Comparison of ENCODE assay signal across 8 cellular contexts in the genomic region with DNA sequence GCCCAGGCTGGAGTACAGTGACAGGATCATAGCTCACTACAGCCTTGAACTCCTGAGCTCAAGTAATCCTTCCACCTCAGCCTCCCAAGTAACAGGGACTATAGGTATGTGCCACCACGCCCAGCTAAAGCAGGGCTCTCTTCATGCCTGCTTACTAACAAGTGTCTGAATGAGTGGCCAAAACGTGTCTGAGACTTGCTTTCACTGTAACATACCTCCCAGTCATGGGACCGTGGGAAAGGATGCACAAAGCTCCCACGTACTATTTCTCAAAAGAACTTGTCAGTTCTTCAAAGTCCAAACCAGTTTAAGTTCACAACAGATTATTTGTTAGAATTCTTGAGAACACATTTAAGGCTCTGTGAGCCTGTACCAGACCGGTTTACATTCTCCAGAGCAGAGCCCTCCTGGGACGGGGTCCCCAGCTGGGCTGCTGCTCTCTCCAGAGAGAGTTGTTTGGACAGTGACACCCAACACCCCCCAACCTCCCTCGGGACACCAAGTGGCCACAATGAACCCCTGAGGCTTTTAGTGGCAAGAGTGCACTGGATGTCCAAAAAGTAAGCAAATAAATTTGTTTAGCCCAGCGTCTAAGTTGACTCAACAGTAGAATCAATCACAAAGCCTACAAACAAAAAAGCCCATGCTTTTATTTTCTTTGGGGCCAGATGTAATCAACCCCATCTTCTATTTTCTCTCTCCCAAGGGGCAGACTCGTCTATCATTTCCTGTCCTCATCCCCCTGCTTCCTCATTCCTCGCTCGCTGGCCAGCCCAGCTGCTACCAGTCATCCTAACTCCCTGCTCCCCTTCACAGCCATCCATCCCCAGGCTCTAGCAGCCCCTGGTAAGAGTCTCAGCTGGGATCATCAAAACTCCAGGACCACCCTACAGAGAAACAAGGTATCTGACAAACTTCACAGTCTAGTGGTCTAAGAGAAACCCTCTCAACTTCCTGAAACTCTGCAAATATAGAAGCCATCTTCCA. TPM values are rescaled to one million over a fixed set of nuclear protein-coding genes. Genes with fewer than 3 reads are reported as not detected.
DNase-seq lines count a peak whose midpoint lies in the region; ATAC-seq lines count a peak whose summit lies in the region.

No MANE protein-coding gene starts in this region.

- ATAC-seq in GM19351 (IDR thresholded peaks at IDR 0.05; ENCODE audit: unreplicated experiment), result peak; percentile 70
- peak; percentile 60 for ATAC-seq in HG03159 (IDR thresholded peaks at IDR 0.05; ENCODE audit: unreplicated experiment)

- peak; percentile 23 for DNase-seq in CD1c-positive myeloid dendritic cell (ENCODE audit: extremely low spot score)
- peak; percentile 16 for DNase-seq in astrocyte of the hippocampus (ENCODE audit: low read depth, low spot score)
- no peak for DNase-seq in NCI-H2171 (lab: John Stamatoyannopoulos, UW)
- DNase-seq in NCI-H510A (lab: John Stamatoyannopoulos, UW), result no peak
- no peak for DNase-seq in occipital lobe (lab: John Stamatoyannopoulos, UW)
- no peak for DNase-seq in activated gamma-delta T cell treated with Interleukin-2 at 50 U/mL for 16 hours

RNA-seq across cellular contexts. Expression of gene SH3KBP1, which starts 23.9 kb away (rescaled TPM):
- total RNA-seq in occipital lobe, result 16.4 TPM

Comparison
In these comparisons a context has a peak if more than half of its experiments do, and no peak if none do; other contexts are left out.
1. DNase-seq: peak in CD1c-positive myeloid dendritic cell (single experiment) and astrocyte of the hippocampus (single experiment); none in NCI-H2171 (single experiment), NCI-H510A (single experiment), occipital lobe (single experiment) and activated gamma-delta T cell treated with Interleukin-2 at 50 U/mL for 16 hours (single experiment).